Comparison of ENCODE assay signal across 16 cellular contexts in the genomic region with DNA sequence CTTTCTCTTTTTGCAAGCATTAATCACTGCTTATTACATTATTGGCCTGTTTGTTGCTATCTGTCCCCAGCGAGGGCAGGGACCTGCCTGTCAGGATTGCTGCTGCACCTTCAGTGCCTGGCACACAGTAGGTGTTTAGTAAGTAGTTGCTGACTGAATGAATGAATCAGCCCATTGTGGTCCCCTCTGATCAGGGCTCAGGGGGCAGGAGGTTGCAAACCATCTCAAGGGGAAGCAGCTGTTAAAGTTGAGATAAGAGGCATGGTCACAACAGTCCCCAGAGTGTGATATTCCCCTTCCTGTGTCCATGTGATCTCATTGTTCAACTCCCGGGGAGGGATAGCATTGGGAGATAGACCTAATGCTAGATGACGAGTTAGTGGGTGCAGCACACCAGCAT.
DNase-seq lines count a peak whose midpoint lies in the region; ATAC-seq and TF ChIP-seq lines count a peak whose summit lies in the region.
"Had no signal": no experiment of that assay in that cellular context is flagged by ENCODE, and none has a peak within 500 bp of the region (broad histone marks: within the 10 kb centered on the region; RNA-seq: fewer than 3 reads in every experiment).

No MANE protein-coding gene starts in this region.

- ATAC-seq in SK-N-SH treated with all-trans-retinoic acid at 6 μM for 48 hours: no peak

- intact Hi-C loops in posterior vena cava (cut with DNase I): no loop called here

- peak; percentile 12 for DNase-seq in NCI-H1092 treated with DMSO at 0.1 percent for 48 hours (lab: John Stamatoyannopoulos, UW)
- no peak for DNase-seq in NCI-H1092 (lab: John Stamatoyannopoulos, UW)
- peak; percentile 4 for DNase-seq in NCI-H69 (lab: John Stamatoyannopoulos, UW)
- DNase-seq in dermis blood vessel endothelial cell: peak; percentile 44
- peak; percentile 8 for DNase-seq in posterior vena cava (ENCODE audit: low spot score)
- no peak for DNase-seq in NCI-H146 (lab: John Stamatoyannopoulos, UW)
- DNase-seq in cerebellum (ENCODE audit: low spot score): no peak
- DNase-seq: C1 segment of cervical spinal cord, GDM1, GOT3, NCI-H1436 treated with DMSO at 0.1 percent for 48 hours, NCI-H2081 treated with DMSO at 0.1 percent for 48 hours, NCI-H345, NCI-H748 treated with DMSO at 0.1 percent for 48 hours, PC-9 had no signal

TF ChIP-seq in SK-N-SH treated with all-trans-retinoic acid at 6 μM for 48 hours, 23 proteins besides CTCF, POLR2A, EP300 and RAD21:
- TF ChIP-seq SNAI2 (CRISPR knock-in tag; IDR thresholded peaks at IDR 0.05) (no peak), ZNF565 (CRISPR knock-in tag; conservative IDR thresholded peaks at IDR 0.05; ENCODE audit: low read depth) (no peak), ZFP30 (CRISPR knock-in tag; IDR thresholded peaks at IDR 0.05) (no peak), GLIS3 (CRISPR knock-in tag; IDR thresholded peaks at IDR 0.05) (no peak), TSHZ2 (CRISPR knock-in tag; IDR thresholded peaks at IDR 0.05) (no peak), ZNF70 (CRISPR knock-in tag; IDR thresholded peaks at IDR 0.05) (no peak), ARNTL (CRISPR knock-in tag; IDR thresholded peaks at IDR 0.05; ENCODE audit: borderline replicate concordance, low read depth) (no peak), BACH2 (CRISPR knock-in tag; IDR thresholded peaks at IDR 0.05; ENCODE audit: borderline replicate concordance) (no peak), OSR1 (CRISPR knock-in tag; IDR thresholded peaks at IDR 0.05) (no peak), PPARA (CRISPR knock-in tag; IDR thresholded peaks at IDR 0.05; ENCODE audit: borderline replicate concordance) (no peak), ZC3H10 (CRISPR knock-in tag; IDR thresholded peaks at IDR 0.05) (no peak), CSDC2 (CRISPR knock-in tag; IDR thresholded peaks at IDR 0.05) (no peak), ISL1 (CRISPR knock-in tag; IDR thresholded peaks at IDR 0.05) (no peak), TCF4 (CRISPR knock-in tag; IDR thresholded peaks at IDR 0.05; ENCODE audit: borderline replicate concordance) (no peak), ZFP3 (CRISPR knock-in tag; IDR thresholded peaks at IDR 0.05) (no peak)
- TF ChIP-seq, protein P1, sequence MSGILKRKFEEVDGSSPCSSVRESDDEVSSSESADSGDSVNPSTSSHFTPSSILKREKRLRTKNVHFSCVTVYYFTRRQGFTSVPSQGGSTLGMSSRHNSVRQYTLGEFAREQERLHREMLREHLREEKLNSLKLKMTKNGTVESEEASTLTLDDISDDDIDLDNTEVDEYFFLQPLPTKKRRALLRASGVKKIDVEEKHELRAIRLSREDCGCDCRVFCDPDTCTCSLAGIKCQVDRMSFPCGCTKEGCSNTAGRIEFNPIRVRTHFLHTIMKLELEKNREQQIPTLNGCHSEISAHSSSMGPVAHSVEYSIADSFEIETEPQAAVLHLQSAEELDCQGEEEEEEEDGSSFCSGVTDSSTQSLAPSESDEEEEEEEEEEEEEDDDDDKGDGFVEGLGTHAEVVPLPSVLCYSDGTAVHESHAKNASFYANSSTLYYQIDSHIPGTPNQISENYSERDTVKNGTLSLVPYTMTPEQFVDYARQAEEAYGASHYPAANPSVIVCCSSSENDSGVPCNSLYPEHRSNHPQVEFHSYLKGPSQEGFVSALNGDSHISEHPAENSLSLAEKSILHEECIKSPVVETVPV (CRISPR knock-in tag; IDR thresholded peaks at IDR 0.05): no peak
- TF ChIP-seq, protein P2, sequence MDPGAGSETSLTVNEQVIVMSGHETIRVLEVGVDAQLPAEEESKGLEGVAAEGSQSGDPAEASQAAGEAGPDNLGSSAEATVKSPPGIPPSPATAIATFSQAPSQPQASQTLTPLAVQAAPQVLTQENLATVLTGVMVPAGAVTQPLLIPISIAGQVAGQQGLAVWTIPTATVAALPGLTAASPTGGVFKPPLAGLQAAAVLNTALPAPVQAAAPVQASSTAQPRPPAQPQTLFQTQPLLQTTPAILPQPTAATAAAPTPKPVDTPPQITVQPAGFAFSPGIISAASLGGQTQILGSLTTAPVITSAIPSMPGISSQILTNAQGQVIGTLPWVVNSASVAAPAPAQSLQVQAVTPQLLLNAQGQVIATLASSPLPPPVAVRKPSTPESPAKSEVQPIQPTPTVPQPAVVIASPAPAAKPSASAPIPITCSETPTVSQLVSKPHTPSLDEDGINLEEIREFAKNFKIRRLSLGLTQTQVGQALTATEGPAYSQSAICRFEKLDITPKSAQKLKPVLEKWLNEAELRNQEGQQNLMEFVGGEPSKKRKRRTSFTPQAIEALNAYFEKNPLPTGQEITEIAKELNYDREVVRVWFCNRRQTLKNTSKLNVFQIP (CRISPR knock-in tag; IDR thresholded peaks at IDR 0.05; ENCODE audit: borderline replicate concordance, low read depth): no peak
- TF ChIP-seq, protein P3, sequence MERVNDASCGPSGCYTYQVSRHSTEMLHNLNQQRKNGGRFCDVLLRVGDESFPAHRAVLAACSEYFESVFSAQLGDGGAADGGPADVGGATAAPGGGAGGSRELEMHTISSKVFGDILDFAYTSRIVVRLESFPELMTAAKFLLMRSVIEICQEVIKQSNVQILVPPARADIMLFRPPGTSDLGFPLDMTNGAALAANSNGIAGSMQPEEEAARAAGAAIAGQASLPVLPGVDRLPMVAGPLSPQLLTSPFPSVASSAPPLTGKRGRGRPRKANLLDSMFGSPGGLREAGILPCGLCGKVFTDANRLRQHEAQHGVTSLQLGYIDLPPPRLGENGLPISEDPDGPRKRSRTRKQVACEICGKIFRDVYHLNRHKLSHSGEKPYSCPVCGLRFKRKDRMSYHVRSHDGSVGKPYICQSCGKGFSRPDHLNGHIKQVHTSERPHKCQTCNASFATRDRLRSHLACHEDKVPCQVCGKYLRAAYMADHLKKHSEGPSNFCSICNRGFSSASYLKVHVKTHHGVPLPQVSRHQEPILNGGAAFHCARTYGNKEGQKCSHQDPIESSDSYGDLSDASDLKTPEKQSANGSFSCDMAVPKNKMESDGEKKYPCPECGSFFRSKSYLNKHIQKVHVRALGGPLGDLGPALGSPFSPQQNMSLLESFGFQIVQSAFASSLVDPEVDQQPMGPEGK (CRISPR knock-in tag; IDR thresholded peaks at IDR 0.05; ENCODE audit: borderline replicate concordance): no peak
- TF ChIP-seq, protein P4, sequence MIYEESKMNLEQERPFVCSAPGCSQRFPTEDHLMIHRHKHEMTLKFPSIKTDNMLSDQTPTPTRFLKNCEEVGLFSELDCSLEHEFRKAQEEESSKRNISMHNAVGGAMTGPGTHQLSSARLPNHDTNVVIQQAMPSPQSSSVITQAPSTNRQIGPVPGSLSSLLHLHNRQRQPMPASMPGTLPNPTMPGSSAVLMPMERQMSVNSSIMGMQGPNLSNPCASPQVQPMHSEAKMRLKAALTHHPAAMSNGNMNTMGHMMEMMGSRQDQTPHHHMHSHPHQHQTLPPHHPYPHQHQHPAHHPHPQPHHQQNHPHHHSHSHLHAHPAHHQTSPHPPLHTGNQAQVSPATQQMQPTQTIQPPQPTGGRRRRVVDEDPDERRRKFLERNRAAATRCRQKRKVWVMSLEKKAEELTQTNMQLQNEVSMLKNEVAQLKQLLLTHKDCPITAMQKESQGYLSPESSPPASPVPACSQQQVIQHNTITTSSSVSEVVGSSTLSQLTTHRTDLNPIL (CRISPR knock-in tag; IDR thresholded peaks at IDR 0.05; ENCODE audit: low read depth): no peak

Comparison
In these comparisons a context has a peak if more than half of its experiments do, and no peak if none do; other contexts are left out.
1. DNase-seq: peak in NCI-H1092 treated with DMSO at 0.1 percent for 48 hours (single experiment), NCI-H69 (single experiment), dermis blood vessel endothelial cell (single experiment) and posterior vena cava (single experiment); none in NCI-H1092 (single experiment), NCI-H146 (single experiment) and cerebellum (single experiment).